ENCODE assay signal across 20 cellular contexts in the genomic region with DNA sequence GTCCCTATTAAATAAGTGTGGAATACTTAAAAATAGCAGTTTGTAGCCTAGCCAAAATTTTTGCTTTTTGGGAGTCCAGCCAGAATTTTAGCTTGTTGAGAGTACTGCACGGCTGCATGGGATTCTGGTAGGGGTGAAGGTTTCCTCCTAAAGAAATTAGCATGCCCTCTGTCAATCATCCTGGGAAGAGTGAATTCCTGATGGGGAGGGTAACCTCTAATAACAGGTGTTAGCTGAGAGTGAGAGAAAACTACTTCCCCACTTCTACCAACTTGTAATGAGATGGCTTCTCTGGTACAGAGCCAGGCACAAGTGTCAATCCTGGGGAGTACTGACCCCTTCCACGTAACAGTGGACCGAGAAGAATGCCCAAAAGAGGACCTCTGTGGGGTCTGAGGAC.
"Had no signal": no experiment of that assay in that cellular context is flagged by ENCODE, and none has a peak within 500 bp of the region (broad histone marks: within the 10 kb centered on the region; RNA-seq: fewer than 3 reads in every experiment).

No MANE protein-coding gene starts in this region.

- H3K27ac ChIP-seq: KMS-11, PC-9, SK-N-MC had no signal

- H3K4me2 ChIP-seq: KMS-11, PC-9 had no signal

- DNase-seq: activated B cell treated with CpG ODN at 0.5 μM for 24 hours; activated CD4-positive, alpha-beta T cell treated with anti-CD3 and anti-CD28 coated beads for 1 hour; activated CD4-positive, alpha-beta T cell treated with anti-CD3 and anti-CD28 coated beads, Interleukin-2, amount 10 ng/mL, durations not matched to agents 24 days and 14 days; activated CD4-positive, alpha-beta T cell treated with anti-CD3 and anti-CD28 coated beads, Interleukin-2, amount 50 U/mL, for 48 hours; activated CD8-positive, alpha-beta memory T cell treated with anti-CD3 and anti-CD28 coated beads for 24 hours; activated effector memory CD4-positive, alpha-beta T cell treated with anti-CD3 and anti-CD28 coated beads, Interleukin-2, amount 50 U/mL, for 16 hours; activated naive CD4-positive, alpha-beta T cell treated with anti-CD3 and anti-CD28 coated beads for 36 hours; activated T-cell treated with anti-CD3 and anti-CD28 coated beads, Interleukin-2, amount 50 U/mL, for 4 hours; caudate nucleus; NCI-H1092; NCI-H1417; NCI-H2029; NCI-H510A treated with DMSO at 0.1 percent for 48 hours; NCI-H69; PC-9; T-cell; T-helper 2 cell; T1000 had no signal

- H2AFZ ChIP-seq: PC-9 had no signal

- H3K4me3 ChIP-seq: PC-9, SK-N-MC had no signal

- H3K9ac ChIP-seq: KMS-11 had no signal

- ATAC-seq: activated T-cell treated with anti-CD3 and anti-CD28 coated beads, Interleukin-2, amount 50 U/mL, for 4 hours; T-cell had no signal
